In the genomic region with DNA sequence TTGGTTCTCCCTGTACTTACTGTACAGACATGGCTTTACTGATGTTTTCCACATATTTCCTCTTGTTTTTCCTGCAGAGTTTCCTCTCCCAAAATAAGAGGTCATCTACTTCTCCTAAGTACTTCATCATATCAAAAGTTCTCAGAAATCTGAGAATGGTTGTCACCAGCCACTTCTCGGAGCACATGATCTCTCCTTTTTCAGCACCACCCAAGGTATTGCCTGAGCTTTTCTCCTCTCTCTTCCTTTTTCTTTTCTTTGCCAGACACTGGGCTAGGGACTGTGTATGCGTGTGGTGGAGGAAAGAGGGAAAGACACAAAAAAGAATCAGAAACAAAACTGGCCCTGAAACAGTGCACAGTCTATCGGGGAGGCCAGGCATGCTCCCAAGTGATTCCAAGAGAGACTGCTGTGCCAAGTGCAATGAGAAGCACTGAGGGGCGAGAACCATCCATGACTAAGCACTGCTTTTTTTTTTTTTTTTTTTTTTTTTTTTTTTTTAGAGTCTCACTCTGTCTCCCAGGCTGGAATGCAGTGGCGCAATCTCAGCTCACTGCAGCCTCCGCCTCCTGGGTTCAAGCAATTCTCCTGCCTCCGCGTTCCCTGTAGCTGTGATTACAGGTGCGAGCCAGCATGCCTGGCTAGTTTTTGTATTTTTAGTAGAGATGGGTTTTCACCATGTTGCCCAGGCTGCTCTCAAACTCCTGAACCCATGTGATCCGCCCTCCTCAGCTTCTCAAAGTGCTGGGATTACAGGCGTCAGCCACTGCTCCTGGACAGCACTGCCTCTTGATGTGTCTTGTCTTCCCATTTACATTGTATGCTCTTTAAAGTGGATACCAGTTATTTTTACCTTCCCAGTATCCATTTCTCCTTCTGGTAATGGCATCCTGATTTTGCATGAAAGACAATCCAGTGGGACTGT, we compare ENCODE assay signal across 11 cellular contexts.
DNase-seq lines count a peak whose midpoint lies in the region; ATAC-seq, FAIRE-seq and TF ChIP-seq lines count a peak whose summit lies in the region.
"Had no signal": no experiment of that assay in that cellular context is flagged by ENCODE, and none has a peak within 500 bp of the region (broad histone marks: within the 10 kb centered on the region; RNA-seq: fewer than 3 reads in every experiment).

No MANE protein-coding gene starts in this region.

- no peak for TF ChIP-seq POLR2A in GM12891 (IDR thresholded peaks at IDR 0.05; ENCODE audit: low read depth, low read length)

- peak; percentile 95 for ATAC-seq in omental fat pad (ENCODE audit: low FRiP score)

- no peak for FAIRE-seq in GM12891 (lab: Jason Lieb, UNC)
- FAIRE-seq: GM18507 had no signal

- TF ChIP-seq CTCF in fibroblast of the aortic adventitia (IDR thresholded peaks at IDR 0.05; ENCODE audit: insufficient read depth, low read length) (no peak), omental fat pad (IDR thresholded peaks at IDR 0.05) (no peak)

- H3K4me3 ChIP-seq in fibroblast of the aortic adventitia (ENCODE audit: low read depth, low read length), result no peak overlapping the region

- DNase-seq in AG20443 (ENCODE audit: low spot score) (peak; percentile 92), RKO (ENCODE audit: low spot score) (peak; percentile 11), fibroblast of the aortic adventitia (ENCODE audit: low read depth) (peak; percentile 97), omental fat pad (ENCODE audit: low spot score) (no peak), GM12891 (ENCODE audit: insufficient read length, low spot score) (no peak), NCI-H510A treated with DMSO at 0.1 percent for 48 hours (lab: John Stamatoyannopoulos, UW) (no peak), NCI-H69 (lab: John Stamatoyannopoulos, UW) (no peak)
- no peak for DNase-seq in activated CD8-positive, alpha-beta memory T cell treated with anti-CD3 and anti-CD28 coated beads, Interleukin-2, amount 50 U/mL, for 48 hours
- DNase-seq: activated naive CD8-positive, alpha-beta T cell treated with anti-CD3 and anti-CD28 coated beads, Interleukin-2, amount 10 ng/mL, durations not matched to agents 7 days and 5 days; NCI-H146 had no signal

TF ChIP-seq in GM12891, 5 proteins besides CTCF, POLR2A, EP300 and RAD21:
- TF ChIP-seq SPI1 (IDR thresholded peaks at IDR 0.05; ENCODE audit: low read depth, low read length) (no peak), PAX5 (IDR thresholded peaks at IDR 0.05; ENCODE audit: insufficient read depth, low read length, severe bottlenecking) (no peak), TAF1 (IDR thresholded peaks at IDR 0.05; ENCODE audit: low read depth, low read length) (no peak), POU2F2 (IDR thresholded peaks at IDR 0.05; ENCODE audit: low read depth, low read length) (no peak), POLR2AphosphoS5 (IDR thresholded peaks at IDR 0.05; ENCODE audit: low read depth, low read length) (no peak)

Comparison
In these comparisons a context has a peak if more than half of its experiments do, and no peak if none do; other contexts are left out.
1. DNase-seq: peak in AG20443 (single experiment), RKO (single experiment) and fibroblast of the aortic adventitia (single experiment); none in omental fat pad (single experiment), GM12891 (single experiment), NCI-H510A treated with DMSO at 0.1 percent for 48 hours (single experiment), activated CD8-positive, alpha-beta memory T cell treated with anti-CD3 and anti-CD28 coated beads, Interleukin-2, amount 50 U/mL, for 48 hours (single experiment) and NCI-H69 (single experiment).